8 cellular contexts compared by ENCODE assay signal in genomic region chrX:119468930-119469635, GRCh38. TPM values are rescaled to one million over a fixed set of nuclear protein-coding genes. Genes with fewer than 3 reads are reported as not detected.
DNase-seq lines count a peak whose midpoint lies in the region; ATAC-seq and TF ChIP-seq lines count a peak whose summit lies in the region.

No MANE protein-coding gene starts in this region.

- peaks cover 7% of the 10 kb centered on the region for H3K4me1 Mint-ChIP-seq in activated naive CD8-positive, alpha-beta T cell treated with anti-CD3 and anti-CD28 coated beads, Interleukin-2, amount 10 ng/mL, durations not matched to agents 7 days and 5 days
- no peaks in the 10 kb centered on the region for H3K4me1 Mint-ChIP-seq in type B pancreatic cell (ENCODE audit: unreplicated experiment)

- intact Hi-C loops in cardiac septum (cut with DNase I) (no loop called here), posterior cingulate gyrus (cut with DNase I) (no loop called here)

- peak overlapping the region; percentile 94 for H3K27ac Mint-ChIP-seq in activated naive CD8-positive, alpha-beta T cell treated with anti-CD3 and anti-CD28 coated beads, Interleukin-2, amount 10 ng/mL, durations not matched to agents 7 days and 5 days
- peak overlapping the region; percentile 86 for H3K27ac Mint-ChIP-seq in type B pancreatic cell

- no peaks in the 10 kb centered on the region for H3K9me3 ChIP-seq in HEK293 (ENCODE audit: control insufficient read depth, insufficient read depth, low read depth, low read length)

- peak; percentile 70 for ATAC-seq in activated naive CD8-positive, alpha-beta T cell treated with anti-CD3 and anti-CD28 coated beads, Interleukin-2, amount 10 ng/mL, durations not matched to agents 7 days and 5 days (ENCODE audit: low read depth)

- no peaks in the 10 kb centered on the region for H3K27me3 ChIP-seq in GM06990 (replicated peaks; ENCODE audit: control insufficient read depth, insufficient read depth, low read length)

- peaks cover 3% of the 10 kb centered on the region for H3K36me3 Mint-ChIP-seq in activated naive CD8-positive, alpha-beta T cell treated with anti-CD3 and anti-CD28 coated beads, Interleukin-2, amount 10 ng/mL, durations not matched to agents 7 days and 5 days
- H3K36me3 Mint-ChIP-seq in type B pancreatic cell: peaks cover 7% of the 10 kb centered on the region

- DNase-seq in GM06990 (ENCODE audit: extremely low read depth, insufficient read length) (peak; percentile 92), MV-4-11 (lab: John Stamatoyannopoulos, UW) (peak; percentile 64), SKM-1 treated with dmso at 0.1 percent for 144 hours (lab: John Stamatoyannopoulos, UW; ENCODE audit: unreplicated experiment) (peak; percentile 62), cardiac septum (ENCODE audit: low spot score) (peak; percentile 94), posterior cingulate gyrus (peak; percentile 69 to 97 (median 83)), type B pancreatic cell (ENCODE audit: extremely low spot score, unreplicated experiment) (peak; percentile 88)
- peak; percentile 92 for DNase-seq in activated naive CD8-positive, alpha-beta T cell treated with anti-CD3 and anti-CD28 coated beads, Interleukin-2, amount 10 ng/mL, durations not matched to agents 7 days and 5 days

- H3K9me3 Mint-ChIP-seq in activated naive CD8-positive, alpha-beta T cell treated with anti-CD3 and anti-CD28 coated beads, Interleukin-2, amount 10 ng/mL, durations not matched to agents 7 days and 5 days: no peaks in the 10 kb centered on the region
- H3K9me3 Mint-ChIP-seq in type B pancreatic cell: no peaks in the 10 kb centered on the region

- peaks cover 5% of the 10 kb centered on the region for H3K4me1 ChIP-seq in HEK293 (ENCODE audit: control insufficient read depth, insufficient read depth, low read length)

- H3K4me3 Mint-ChIP-seq in activated naive CD8-positive, alpha-beta T cell treated with anti-CD3 and anti-CD28 coated beads, Interleukin-2, amount 10 ng/mL, durations not matched to agents 7 days and 5 days: peak overlapping the region; percentile 84
- peak overlapping the region; percentile 90 for H3K4me3 Mint-ChIP-seq in type B pancreatic cell

- no peaks in the 10 kb centered on the region for H3K27me3 Mint-ChIP-seq in activated naive CD8-positive, alpha-beta T cell treated with anti-CD3 and anti-CD28 coated beads, Interleukin-2, amount 10 ng/mL, durations not matched to agents 7 days and 5 days
- H3K27me3 Mint-ChIP-seq in type B pancreatic cell: no peaks in the 10 kb centered on the region

- CTCF ChIA-PET in HEK293 (lab: Yijun Ruan, JAX): interaction anchor here (0.6 to 2.5 kb wide), 14 partner anchors 9 to 338 kb away, joined by 3 to 14 read pairs (median 4); no protein-coding TSS in a partner anchor

- H3K27ac ChIP-seq in HEK293 (ENCODE audit: extremely low read depth, low read depth, low read length): peak overlapping the region; percentile 78; the same call in 1 of the 2 replicates

- H3K4me3 ChIP-seq in GM06990 (replicated peaks; ENCODE audit: low read depth, low read length) (peak overlapping the region; percentile 88), HEK293 (ENCODE audit: low read depth, low read length) (peak overlapping the region; percentile 61)

- H3K36me3 ChIP-seq in GM06990 (ENCODE audit: control insufficient read depth, insufficient read depth, low read length) (peaks cover 3% of the 10 kb centered on the region; the same call in 1 of the 2 replicates), HEK293 (ENCODE audit: control insufficient read depth in 2 of 2, insufficient read depth in 1 of 2, low read length in 2 of 2) (peaks cover 8 to 24% of the 10 kb centered on the region in 2 experiments; a peak in 2 of 3 replicates)

- POLR2A ChIA-PET in HEK293 (lab: Yijun Ruan, JAX): interaction anchor here (0.5 to 1.9 kb wide), 9 partner anchors 7 to 396 kb away, joined by 3 to 17 read pairs (median 3); partner anchors contain the start of gene RPL39
- POLR2A ChIA-PET in activated naive CD8-positive, alpha-beta T cell treated with anti-CD3 and anti-CD28 coated beads, Interleukin-2, amount 10 ng/mL, durations not matched to agents 7 days and 5 days (lab: Charles Lee): interaction anchor here (0.6 to 2.0 kb wide), 10 partner anchors 9 to 1092 kb away, joined by 3 to 9 read pairs (median 5); partner anchors contain the start of genes CUL4B and UBE2A

- peak; percentile 50 for TF ChIP-seq CTCF in GM06990 (IDR thresholded peaks at IDR 0.05; ENCODE audit: insufficient read depth, low read length, poor library complexity, severe bottlenecking)
- peak; percentile 79 for TF ChIP-seq CTCF in HEK293 (tag by site-specific recombination; IDR thresholded peaks at IDR 0.05)
- TF ChIP-seq CTCF in type B pancreatic cell (conservative IDR thresholded peaks at IDR 0.05): peak; percentile 79

TF ChIP-seq in HEK293, 187 proteins besides CTCF, POLR2A, EP300 and RAD21 (continues in another document):
- peak; percentile 60; the same call in 1 of the 2 replicates for TF ChIP-seq GLIS2 (tag by site-specific recombination; IDR thresholded peaks at IDR 0.05)
- peak; percentile 63; the same call in 1 of the 2 replicates for TF ChIP-seq PBX3 (CRISPR knock-in tag; IDR thresholded peaks at IDR 0.05)
- TF ChIP-seq GLIS1 (tag by site-specific recombination; IDR thresholded peaks at IDR 0.05): peak; percentile 8; the same call in 1 of the 2 replicates
- peak; percentile 52; the same call in 1 of the 2 replicates for TF ChIP-seq EGR2 (tag by site-specific recombination; IDR thresholded peaks at IDR 0.05; ENCODE audit: low read depth)
- TF ChIP-seq ZBTB26 (tag by site-specific recombination; optimal IDR thresholded peaks at IDR 0.05): peak; percentile 69
- TF ChIP-seq ZNF692 (tag by site-specific recombination; IDR thresholded peaks at IDR 0.05): 0 out of 2 replicates have a peak, but pooled peaks have one; percentile 28
- TF ChIP-seq ZBTB11 (tag by site-specific recombination; conservative IDR thresholded peaks at IDR 0.05; ENCODE audit: low read depth): peak; percentile 81
- TF ChIP-seq KLF10 (tag by site-specific recombination; IDR thresholded peaks at IDR 0.05): 0 out of 2 replicates have a peak, but pooled peaks have one; percentile 35
- peak; percentile 80; the same call in 1 of the 2 replicates for TF ChIP-seq ZNF560 (tag by site-specific recombination; IDR thresholded peaks at IDR 0.05; ENCODE audit: borderline replicate concordance)
- peak; percentile 61 for TF ChIP-seq KLF1 (tag by site-specific recombination; IDR thresholded peaks at IDR 0.05)

RNA-seq across cellular contexts. Expression of gene SLC25A5, which starts 0.8 kb away (rescaled TPM):
- total RNA-seq in activated naive CD8-positive, alpha-beta T cell treated with anti-CD3 and anti-CD28 coated beads, Interleukin-2, amount 10 ng/mL, durations not matched to agents 7 days and 5 days: 100 to 1,000 TPM; 321 to 325 TPM
- total RNA-seq in cardiac septum: 251 TPM
- total RNA-seq in type B pancreatic cell (ENCODE audit: low replicate concordance): 428 and 470 TPM in 2 replicates

Comparison
In these comparisons a context has a peak if more than half of its experiments do, and no peak if none do; other contexts are left out.
1. Peak in every context shown above with its lines: DNase-seq, ATAC-seq, H3K4me3 ChIP-seq and H3K27ac ChIP-seq.